13 cellular contexts compared by ENCODE assay signal in genomic region chr15:73319460-73320245, GRCh38. TPM values are rescaled to one million over a fixed set of nuclear protein-coding genes. Genes with fewer than 3 reads are reported as not detected.
"Had no signal": no experiment of that assay in that cellular context is flagged by ENCODE, and none has a peak within 500 bp of the region (broad histone marks: within the 10 kb centered on the region; RNA-seq: fewer than 3 reads in every experiment).

No MANE protein-coding gene starts in this region.

- H3K36me3 Mint-ChIP-seq: natural killer cell treated with Interleukin-12 subunit alpha and Interleukin-12 subunit beta and Interleukin-15 and Interleukin-18, amount 100 ng/mL, for 72 hours had no signal

- H3K27me3 ChIP-seq: thyroid gland had no signal

- H3K27ac ChIP-seq: thyroid gland, VCaP had no signal

- H3K9me3 Mint-ChIP-seq: activated CD4-positive, alpha-beta T cell treated with anti-CD3 and anti-CD28 coated beads, Interleukin-2, amount 10 ng/mL, durations not matched to agents 24 days and 14 days; activated naive CD4-positive, alpha-beta T cell treated with anti-CD3 and anti-CD28 coated beads for 36 hours; activated T-helper 1 cell treated with anti-CD3 and anti-CD28 coated beads, Interleukin-12 subunit alpha, Interleukin-12 subunit beta, Interleukin-2, Interleukin-4 antibody, amounts not matched to agents 30 ng/mL and 10 ng/mL and 1 ng/mL, durations not matched to agents 14 hours and 24 hours and 36 hours; natural killer cell treated with Interleukin-12 subunit alpha and Interleukin-12 subunit beta and Interleukin-15 and Interleukin-18, amount 100 ng/mL, for 72 hours had no signal

- H3K27ac Mint-ChIP-seq: activated CD4-positive, alpha-beta T cell treated with anti-CD3 and anti-CD28 coated beads, Interleukin-2, amount 10 ng/mL, durations not matched to agents 24 days and 14 days; activated naive CD4-positive, alpha-beta T cell treated with anti-CD3 and anti-CD28 coated beads for 36 hours; activated T-helper 1 cell treated with anti-CD3 and anti-CD28 coated beads, Interleukin-12 subunit alpha, Interleukin-12 subunit beta, Interleukin-2, Interleukin-4 antibody, amounts not matched to agents 30 ng/mL and 10 ng/mL and 1 ng/mL, durations not matched to agents 14 hours and 24 hours and 36 hours; natural killer cell treated with Interleukin-12 subunit alpha and Interleukin-12 subunit beta and Interleukin-15 and Interleukin-18, amount 100 ng/mL, for 72 hours had no signal

- H3K4me1 ChIP-seq: thyroid gland had no signal

- H3K9me3 ChIP-seq: SK-N-SH, thyroid gland had no signal

- DNase-seq: activated CD4-positive, alpha-beta T cell treated with anti-CD3 and anti-CD28 coated beads, Interleukin-2, amount 10 ng/mL, durations not matched to agents 24 days and 14 days; activated naive CD4-positive, alpha-beta T cell treated with anti-CD3 and anti-CD28 coated beads for 36 hours; dermis blood vessel endothelial cell; stimulated activated CD4-positive, alpha-beta T cell treated with anti-CD3 and anti-CD28 coated beads, Interleukin-4, amount 100 ng/mL, for 4 hours; T-helper 1 cell; thyroid gland had no signal

- H3K36me3 ChIP-seq: thyroid gland had no signal

- H3K4me3 Mint-ChIP-seq: activated CD4-positive, alpha-beta T cell treated with anti-CD3 and anti-CD28 coated beads, Interleukin-2, amount 10 ng/mL, durations not matched to agents 24 days and 14 days; activated naive CD4-positive, alpha-beta T cell treated with anti-CD3 and anti-CD28 coated beads for 36 hours; activated T-helper 1 cell treated with anti-CD3 and anti-CD28 coated beads, Interleukin-12 subunit alpha, Interleukin-12 subunit beta, Interleukin-2, Interleukin-4 antibody, amounts not matched to agents 30 ng/mL and 10 ng/mL and 1 ng/mL, durations not matched to agents 14 hours and 24 hours and 36 hours; natural killer cell treated with Interleukin-12 subunit alpha and Interleukin-12 subunit beta and Interleukin-15 and Interleukin-18, amount 100 ng/mL, for 72 hours had no signal

- H3K4me3 ChIP-seq: lung, thyroid gland had no signal

- H3K9ac ChIP-seq: SK-N-SH had no signal

RNA-seq across cellular contexts. Expression of gene HCN4, which starts 49.1 kb away (rescaled TPM):
- total RNA-seq: activated CD4-positive, alpha-beta T cell treated with anti-CD3 and anti-CD28 coated beads, Interleukin-2, amount 10 ng/mL, durations not matched to agents 24 days and 14 days; activated naive CD4-positive, alpha-beta T cell treated with anti-CD3 and anti-CD28 coated beads for 36 hours; activated T-helper 1 cell treated with anti-CD3 and anti-CD28 coated beads, Interleukin-12 subunit alpha, Interleukin-12 subunit beta, Interleukin-2, Interleukin-4 antibody, amounts not matched to agents 30 ng/mL and 10 ng/mL and 1 ng/mL, durations not matched to agents 14 hours and 24 hours and 36 hours; dermis blood vessel endothelial cell; natural killer cell treated with Interleukin-12 subunit alpha and Interleukin-12 subunit beta and Interleukin-15 and Interleukin-18, amount 100 ng/mL, for 72 hours; osteocyte had no signal
- polyA plus RNA-seq: esophagus, SK-N-SH had no signal
